Comparison of ENCODE assay signal across 11 cellular contexts in genomic region chr21:42236693-42237092, GRCh38. TPM values are rescaled to one million over a fixed set of nuclear protein-coding genes. Genes with fewer than 3 reads are reported as not detected.
DNase-seq lines count a peak whose midpoint lies in the region; ATAC-seq and TF ChIP-seq lines count a peak whose summit lies in the region.
"Had no signal": no experiment of that assay in that cellular context is flagged by ENCODE, and none has a peak within 500 bp of the region (broad histone marks: within the 10 kb centered on the region; RNA-seq: fewer than 3 reads in every experiment).

No MANE protein-coding gene starts in this region.

- no peak overlapping the region for H3K9ac ChIP-seq in DND-41 (ENCODE audit: low read depth, low read length)

- no peaks in the 10 kb centered on the region for H3K9me3 Mint-ChIP-seq in activated naive CD8-positive, alpha-beta T cell treated with anti-CD3 and anti-CD28 coated beads for 36 hours

- intact Hi-C loops in sigmoid colon (cut with DNase I): loop anchor here (2.0 to 10.0 kb wide), 2 partner anchors 18 to 812 kb away; partner anchors contain the start of gene MX1

- H3K4me3 ChIP-seq in DND-41 (ENCODE audit: low read depth in 1 of 2, low read length in 2 of 2): no peak overlapping the region
- no peak overlapping the region for H3K4me3 ChIP-seq in Jurkat, Clone E6-1 (ENCODE audit: low read length)
- no peak overlapping the region for H3K4me3 ChIP-seq in sigmoid colon
- H3K4me3 ChIP-seq in SJCRH30: no peak overlapping the region

- H3K9me3 ChIP-seq in DND-41 (ENCODE audit: insufficient read depth, low read length, severe bottlenecking) (no peaks in the 10 kb centered on the region), sigmoid colon (no peaks in the 10 kb centered on the region), SJCRH30 (replicated peaks) (no peaks in the 10 kb centered on the region)

- peak overlapping the region; percentile 87 for H3K27ac Mint-ChIP-seq in activated naive CD8-positive, alpha-beta T cell treated with anti-CD3 and anti-CD28 coated beads for 36 hours

- H3K36me3 Mint-ChIP-seq in activated naive CD8-positive, alpha-beta T cell treated with anti-CD3 and anti-CD28 coated beads for 36 hours: peaks cover 7% of the 10 kb centered on the region

- TF ChIP-seq POLR2A in sigmoid colon (IDR thresholded peaks at IDR 0.05): no peak

- H3K4me1 ChIP-seq in DND-41 (ENCODE audit: insufficient read depth, low read length) (peaks cover 76% of the 10 kb centered on the region), sigmoid colon (peaks cover 0 to 54% (median 45%) of the 10 kb centered on the region in 4 donors), SJCRH30 (no peaks in the 10 kb centered on the region)

- peaks cover 72% of the 10 kb centered on the region for H3K79me2 ChIP-seq in DND-41 (ENCODE audit: insufficient read depth, low read length)

- no peak overlapping the region for H3K4me2 ChIP-seq in DND-41 (ENCODE audit: insufficient read depth, low read length)

- peaks cover 6% of the 10 kb centered on the region; the same call in 1 of the 2 replicates for H4K20me1 ChIP-seq in DND-41 (ENCODE audit: insufficient read depth, low read length)

- H3K36me3 ChIP-seq in DND-41 (ENCODE audit: insufficient read depth, low read length): peaks cover 2% of the 10 kb centered on the region; the same call in 1 of the 2 replicates
- H3K36me3 ChIP-seq in sigmoid colon: no peaks in the 10 kb centered on the region
- H3K36me3 ChIP-seq in SJCRH30: no peaks in the 10 kb centered on the region

- H2AFZ ChIP-seq in DND-41 (ENCODE audit: low read depth, low read length): no peak overlapping the region

- H3K27ac ChIP-seq in DND-41 (ENCODE audit: low read length): peak overlapping the region; percentile 43
- peak overlapping the region in 3 of 4 donors; percentile 86 to 90 (median 90) for H3K27ac ChIP-seq in sigmoid colon
- H3K27ac ChIP-seq in SJCRH30: no peak overlapping the region

- H3K27me3 ChIP-seq in DND-41 (ENCODE audit: insufficient read depth, low read length, poor library complexity): no peaks in the 10 kb centered on the region
- H3K27me3 ChIP-seq in sigmoid colon: no peaks in the 10 kb centered on the region
- H3K27me3 ChIP-seq in SJCRH30: no peaks in the 10 kb centered on the region

- WGBS in sigmoid colon, 2 donors: 41 to 57% methylated on average over 3 of the region's 3 CpGs

- DNase-seq in DND-41 (no peak), sigmoid colon (no peak), NCI-H1105 treated with DMSO at 0.1 percent for 48 hours (lab: John Stamatoyannopoulos, UW) (no peak), SJCRH30 (no peak)
- peak; percentile 50 for DNase-seq in Jurkat, Clone E6-1 (ENCODE audit: low read depth, low spot score)
- DNase-seq in activated naive CD8-positive, alpha-beta T cell treated with anti-CD3 and anti-CD28 coated beads for 36 hours: no peak
- DNase-seq: cerebellar nuclear complex, GOT3, NCI-H446, retina had no signal

- ATAC-seq in DND-41 (ENCODE audit: insufficient read depth, low read depth) (no peak), HG02763 (IDR thresholded peaks at IDR 0.05; ENCODE audit: unreplicated experiment) (no peak)

- no peak for TF ChIP-seq CTCF in DND-41 (IDR thresholded peaks at IDR 0.05; ENCODE audit: borderline replicate concordance, extremely low read depth, low read length, poor library complexity, severe bottlenecking)
- no peak for TF ChIP-seq CTCF in sigmoid colon (IDR thresholded peaks at IDR 0.05)

- no peak for TF ChIP-seq EP300 in sigmoid colon (IDR thresholded peaks at IDR 0.05)

- peaks cover 69% of the 10 kb centered on the region for H3K4me1 Mint-ChIP-seq in activated naive CD8-positive, alpha-beta T cell treated with anti-CD3 and anti-CD28 coated beads for 36 hours

- H3K27me3 Mint-ChIP-seq in activated naive CD8-positive, alpha-beta T cell treated with anti-CD3 and anti-CD28 coated beads for 36 hours: no peaks in the 10 kb centered on the region

- no peak overlapping the region for H3K4me3 Mint-ChIP-seq in activated naive CD8-positive, alpha-beta T cell treated with anti-CD3 and anti-CD28 coated beads for 36 hours

RNA-seq across cellular contexts. Expression of gene ABCG1, which starts 17.8 kb away (rescaled TPM):
- polyA plus RNA-seq in Jurkat, Clone E6-1 (2012; ENCODE audit: insufficient read depth, insufficient read length): 19.7 TPM
- total RNA-seq in activated naive CD8-positive, alpha-beta T cell treated with anti-CD3 and anti-CD28 coated beads for 36 hours: 10 to 100 TPM in 1 of 2 experiments, 1 to 10 TPM in 1; 9.8 to 11.1 TPM
- 10 to 100 TPM in 3 of 4 donors, 1 to 10 TPM in 1; 6.0 to 19.3 (median 13.6) TPM for total RNA-seq in sigmoid colon
- 10 to 100 TPM in 2 of 3 donors, 1 to 10 TPM in 1; 8.1 to 15.6 (median 10.2) TPM for polyA plus RNA-seq in sigmoid colon
- total RNA-seq in SJCRH30 (2014; rRNA removed; shearing (Covaris generic)): 0.03 and 0.04 TPM in 2 replicates
